ENCODE assay signal across 13 cellular contexts in genomic region chr16:3122926-3123570, GRCh38. TPM values are rescaled to one million over a fixed set of nuclear protein-coding genes. Genes with fewer than 3 reads are reported as not detected.
DNase-seq lines count a peak whose midpoint lies in the region; FAIRE-seq and TF ChIP-seq lines count a peak whose summit lies in the region.
"Had no signal": no experiment of that assay in that cellular context is flagged by ENCODE, and none has a peak within 500 bp of the region (broad histone marks: within the 10 kb centered on the region; RNA-seq: fewer than 3 reads in every experiment).

No MANE protein-coding gene starts in this region.

- WGBS in thyroid gland, 2 donors, result 59 to 67% methylated on average over 8 of the region's 8 CpGs

- TF ChIP-seq POLR2A in thyroid gland (IDR thresholded peaks at IDR 0.05), result no peak

- H3K27me3 ChIP-seq in BLaER1, result no peaks in the 10 kb centered on the region
- no peaks in the 10 kb centered on the region for H3K27me3 ChIP-seq in H7 (ENCODE audit: control insufficient read depth, insufficient read depth, low read length)
- no peaks in the 10 kb centered on the region for H3K27me3 ChIP-seq in thyroid gland
- H3K27me3 ChIP-seq: right atrium auricular region had no signal

- intact Hi-C loops in activated CD4-positive, alpha-beta memory T cell treated with anti-CD3 and anti-CD28 coated beads for 36 hours (cut with micrococcal nuclease), result no loop called here
- intact Hi-C loops in thyroid gland (cut with DNase I), result loop anchor here (10.0 kb wide), 1 partner anchor 58 kb away; the partner anchor contains the start of gene IL32

- H3K27ac Mint-ChIP-seq in activated CD4-positive, alpha-beta memory T cell treated with anti-CD3 and anti-CD28 coated beads for 36 hours, result no peak overlapping the region
- peak overlapping the region; percentile 67 to 97 (median 90) for H3K27ac Mint-ChIP-seq in immature natural killer cell

- H3K36me3 Mint-ChIP-seq in activated CD4-positive, alpha-beta memory T cell treated with anti-CD3 and anti-CD28 coated beads for 36 hours, result peaks cover 1% of the 10 kb centered on the region
- H3K36me3 Mint-ChIP-seq in immature natural killer cell, result no peaks in the 10 kb centered on the region

- TF ChIP-seq CTCF in thyroid gland (IDR thresholded peaks at IDR 0.05), result no peak

- H3K27ac ChIP-seq in BLaER1, result no peak overlapping the region
- H3K27ac ChIP-seq in thyroid gland, result no peak overlapping the region

- H3K4me1 ChIP-seq in BLaER1 (peaks cover 33% of the 10 kb centered on the region), thyroid gland (peaks cover 6 to 12% of the 10 kb centered on the region in 2 donors)

- H3K4me3 ChIP-seq in BLaER1 (peak overlapping the region; percentile 75), H7 (ENCODE audit: insufficient read depth, low read depth, low read length) (peak overlapping the region; percentile 55; the same call in 1 of the 2 replicates), thyroid gland (replicated peaks in 1 of 3) (no peak overlapping the region)

- peaks cover 11% of the 10 kb centered on the region for H3K36me3 ChIP-seq in BLaER1
- peaks cover 6% of the 10 kb centered on the region for H3K36me3 ChIP-seq in H7 (replicated peaks; ENCODE audit: control insufficient read depth, insufficient read depth, low read length)
- peaks cover 9 to 11% of the 10 kb centered on the region in 2 donors for H3K36me3 ChIP-seq in thyroid gland

- DNase-seq in H7 (no peak), immature natural killer cell (no peak), thyroid gland (no peak), frontal cortex (ENCODE audit: low spot score in 2 of 2) (no peak), NCI-H1436 treated with DMSO at 0.1 percent for 48 hours (lab: John Stamatoyannopoulos, UW) (no peak), COLO668 (lab: John Stamatoyannopoulos, UW; ENCODE audit: unreplicated experiment) (no peak)
- no peak for DNase-seq in activated CD4-positive, alpha-beta memory T cell treated with anti-CD3 and anti-CD28 coated beads for 36 hours
- DNase-seq: activated effector memory CD4-positive, alpha-beta T cell treated with Interleukin-2 at 50 U/mL for 16 hours; NCI-H146; trophoblast cell had no signal

- no peaks in the 10 kb centered on the region for H3K9me3 Mint-ChIP-seq in activated CD4-positive, alpha-beta memory T cell treated with anti-CD3 and anti-CD28 coated beads for 36 hours
- H3K9me3 Mint-ChIP-seq in immature natural killer cell, result no peaks in the 10 kb centered on the region

- no peaks in the 10 kb centered on the region for H3K27me3 Mint-ChIP-seq in activated CD4-positive, alpha-beta memory T cell treated with anti-CD3 and anti-CD28 coated beads for 36 hours
- peaks cover 3 to 4% (median 3%) of the 10 kb centered on the region in 3 donors for H3K27me3 Mint-ChIP-seq in immature natural killer cell (ENCODE audit: low read depth in 3 of 3)

- no peaks in the 10 kb centered on the region for H4K20me1 ChIP-seq in BLaER1

- no peak for FAIRE-seq in frontal cortex (lab: Jason Lieb, UNC)

- H3K9ac ChIP-seq in BLaER1, result peak overlapping the region; percentile 61; the same call in 1 of the 2 replicates

- H3K4me2 ChIP-seq in BLaER1, result peak overlapping the region; percentile 95

- CTCF ChIA-PET in activated CD4-positive, alpha-beta memory T cell treated with anti-CD3 and anti-CD28 coated beads for 36 hours (lab: Charles Lee), result interaction anchor here (0.9 to 2.2 kb wide), 4 partner anchors 9 to 64 kb away, joined by 3 to 16 read pairs (median 3); partner anchors contain the start of gene ZNF213

- peak overlapping the region; percentile 98 for H3K4me3 Mint-ChIP-seq in activated CD4-positive, alpha-beta memory T cell treated with anti-CD3 and anti-CD28 coated beads for 36 hours
- peak overlapping the region; percentile 97 to 98 (median 97) for H3K4me3 Mint-ChIP-seq in immature natural killer cell

- H3K4me1 Mint-ChIP-seq in activated CD4-positive, alpha-beta memory T cell treated with anti-CD3 and anti-CD28 coated beads for 36 hours (ENCODE audit: low read depth), result peaks cover 16% of the 10 kb centered on the region
- H3K4me1 Mint-ChIP-seq in immature natural killer cell, result peaks cover 43 to 44% of the 10 kb centered on the region in 2 donors

- POLR2A ChIA-PET in activated CD4-positive, alpha-beta memory T cell treated with anti-CD3 and anti-CD28 coated beads for 36 hours (lab: Charles Lee), result interaction anchor here (1.2 kb wide), 1 partner anchor 12 kb away, joined by 6 read pairs; the partner anchor contains the start of gene ZNF213

- H3K9me3 ChIP-seq in BLaER1 (no peaks in the 10 kb centered on the region), thyroid gland (no peaks in the 10 kb centered on the region)
- H3K9me3 ChIP-seq: right atrium auricular region had no signal

RNA-seq across cellular contexts. Expression of gene ZNF205, which starts 10.7 kb away (rescaled TPM):
- total RNA-seq in H7 (2014; rRNA removed; shearing (Covaris generic)), result 40.2 and 41.2 TPM in 2 replicates
- under 1 TPM in 1 of 2 experiments, not detected in 1; 0.21 TPM for total RNA-seq in activated CD4-positive, alpha-beta memory T cell treated with anti-CD3 and anti-CD28 coated beads for 36 hours
- under 1 TPM in 1 of 3 donors, not detected in 2; 0.13 TPM for polyA plus RNA-seq in immature natural killer cell
- total RNA-seq in thyroid gland, result 10 to 100 TPM; 18.5 to 28.9 (median 19.6) TPM
- total RNA-seq in frontal cortex, result 17.9 TPM

RNA-seq across cellular contexts. Expression of gene ZNF213, which starts 11.8 kb away (rescaled TPM):
- total RNA-seq in H7 (2014; rRNA removed; shearing (Covaris generic)), result 5.5 and 6.3 TPM in 2 replicates
- total RNA-seq in activated CD4-positive, alpha-beta memory T cell treated with anti-CD3 and anti-CD28 coated beads for 36 hours, result 1 to 10 TPM; 9.0 TPM
- polyA plus RNA-seq in immature natural killer cell, result 1 to 10 TPM; 1.7 to 4.5 (median 2.4) TPM
- total RNA-seq in thyroid gland (10 to 100 TPM in 1 of 4 donors, 1 to 10 TPM in 3; 5.2 to 10.2 (median 8.7) TPM), frontal cortex (6.9 TPM)

RNA-seq across cellular contexts. Expression of gene ZSCAN10, which starts 24.0 kb away (rescaled TPM):
- total RNA-seq in H7 (2014; rRNA removed; shearing (Covaris generic)), result 217 and 238 TPM in 2 replicates
- under 1 TPM in 1 of 2 experiments, not detected in 1; 0.19 TPM for total RNA-seq in activated CD4-positive, alpha-beta memory T cell treated with anti-CD3 and anti-CD28 coated beads for 36 hours
- polyA plus RNA-seq in immature natural killer cell, result under 1 TPM in 1 of 3 donors, not detected in 2; 0.13 TPM
- total RNA-seq in thyroid gland (not detected), frontal cortex (not detected)
- total RNA-seq: lower leg skin, right atrium auricular region had no signal

RNA-seq across cellular contexts. Expression of gene IL32, which starts 57.6 kb away (rescaled TPM):
- 7.9 and 9.9 TPM in 2 replicates for total RNA-seq in H7 (2014; rRNA removed; shearing (Covaris generic))
- total RNA-seq in activated CD4-positive, alpha-beta memory T cell treated with anti-CD3 and anti-CD28 coated beads for 36 hours, result 1,000 to 10,000 TPM; 2,504 to 2,532 TPM
- 1,000 to 10,000 TPM in 1 of 3 donors, 100 to 1,000 TPM in 2; 878 to 1,331 (median 944) TPM for polyA plus RNA-seq in immature natural killer cell
- 10 to 100 TPM; 24.0 to 53.6 (median 28.9) TPM for total RNA-seq in thyroid gland
- 0.82 TPM for total RNA-seq in frontal cortex

Comparison
In these comparisons a context has a peak if more than half of its experiments do, and no peak if none do; other contexts are left out.
1. H3K4me3 ChIP-seq: peak in BLaER1 (single experiment) and H7 (single experiment); none in thyroid gland (0 of 3).
2. RNA of gene ZNF205, which starts 10.7 kb away (total RNA-seq): 40.2 to 41.2 TPM in H7, 18.5 to 28.9 TPM in thyroid gland and 17.9 TPM in frontal cortex (single experiment); 0.21 TPM in activated CD4-positive, alpha-beta memory T cell treated with anti-CD3 and anti-CD28 coated beads for 36 hours; every median in the first group is over 10 times any median in the second.
3. RNA of gene ZSCAN10, which starts 24.0 kb away (total RNA-seq): 217 to 238 TPM in H7; 0.19 TPM in activated CD4-positive, alpha-beta memory T cell treated with anti-CD3 and anti-CD28 coated beads for 36 hours, not detected in thyroid gland and not detected in frontal cortex (single experiment); every median in the first group is over 100 times any median in the second.